In the genomic region with DNA sequence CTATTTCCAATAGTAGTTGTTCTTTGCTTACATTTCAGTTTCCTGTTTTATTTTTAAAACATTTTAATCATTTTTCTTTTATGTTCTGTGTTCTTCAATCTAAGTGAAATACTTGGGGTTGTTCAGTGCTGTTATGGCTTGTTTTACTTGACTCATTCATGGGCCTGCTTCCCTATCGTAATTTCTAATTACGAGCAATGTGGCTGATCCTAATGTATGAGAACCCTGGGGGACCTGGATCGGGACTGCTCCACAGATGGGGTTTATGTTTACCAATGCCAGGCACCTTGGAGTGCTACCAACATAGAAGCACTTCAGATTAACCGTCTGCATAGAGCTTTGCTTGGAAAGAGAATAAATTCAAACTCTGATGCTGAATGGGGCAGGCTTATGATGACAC, we compare ENCODE assay signal across 24 cellular contexts. TPM values are rescaled to one million over a fixed set of nuclear protein-coding genes. Genes with fewer than 3 reads are reported as not detected.
DNase-seq lines count a peak whose midpoint lies in the region; ATAC-seq and TF ChIP-seq lines count a peak whose summit lies in the region.
"Had no signal": no experiment of that assay in that cellular context is flagged by ENCODE, and none has a peak within 500 bp of the region (broad histone marks: within the 10 kb centered on the region; RNA-seq: fewer than 3 reads in every experiment).

No MANE protein-coding gene starts in this region.

- ATAC-seq in Right ventricle myocardium inferior: peak; percentile 37
- ATAC-seq: sciatic nerve, T-cell had no signal

- peaks cover 78% of the 10 kb centered on the region for H3K36me3 Mint-ChIP-seq in brain

- peaks cover 3% of the 10 kb centered on the region for H3K9me3 ChIP-seq in left ventricle myocardium inferior (replicated peaks)
- H3K9me3 ChIP-seq in neutrophil: no peaks in the 10 kb centered on the region
- H3K9me3 ChIP-seq in tibial artery: no peaks in the 10 kb centered on the region
- H3K9me3 ChIP-seq: breast epithelium, ovary, thoracic aorta had no signal

- intact Hi-C loops in Right ventricle myocardium inferior (cut with DNase I): no loop called here
- intact Hi-C loops in left ventricle myocardium inferior (cut with micrococcal nuclease): no loop called here
- intact Hi-C loops in tibial artery (cut with DNase I; ENCODE audit: low total_unique reads): no loop called here

- H3K4me3 Mint-ChIP-seq in brain: peak overlapping the region in 2 of 5 experiments; percentile 9 to 72
- H3K4me3 Mint-ChIP-seq: activated CD4-positive, alpha-beta T cell treated with anti-CD3 and anti-CD28 coated beads for 36 hours; activated naive CD8-positive, alpha-beta T cell treated with anti-CD3 and anti-CD28 coated beads, Interleukin-2, amount 10 ng/mL, durations not matched to agents 7 days and 5 days; memory B cell; naive B cell; T-cell had no signal

- no peak for TF ChIP-seq CTCF in left ventricle myocardium inferior (IDR thresholded peaks at IDR 0.05; ENCODE audit: borderline replicate concordance)
- TF ChIP-seq CTCF in brain (conservative IDR thresholded peaks at IDR 0.05): no peak
- no peak for TF ChIP-seq CTCF in neutrophil (IDR thresholded peaks at IDR 0.05)
- TF ChIP-seq CTCF in tibial artery (IDR thresholded peaks at IDR 0.05): no peak

- H3K4me1 ChIP-seq in left ventricle myocardium inferior (peaks cover 21% of the 10 kb centered on the region), neutrophil (ENCODE audit: control insufficient read depth in 1 of 2, insufficient read depth in 1 of 2, low read depth in 1 of 2, low read length in 1 of 2) (peaks cover 81 to 85% of the 10 kb centered on the region in 2 experiments), tibial artery (no peaks in the 10 kb centered on the region)

- H3K9me3 Mint-ChIP-seq in brain: peaks cover 7 to 23% (median 10%) of the 10 kb centered on the region in 5 experiments

- peaks cover 27% of the 10 kb centered on the region for H3K4me1 Mint-ChIP-seq in brain
- H3K4me1 Mint-ChIP-seq: memory B cell had no signal

- H3K27me3 Mint-ChIP-seq in brain: no peaks in the 10 kb centered on the region
- H3K27me3 Mint-ChIP-seq: activated CD4-positive, alpha-beta T cell treated with anti-CD3 and anti-CD28 coated beads for 36 hours; activated naive CD8-positive, alpha-beta T cell treated with anti-CD3 and anti-CD28 coated beads, Interleukin-2, amount 10 ng/mL, durations not matched to agents 7 days and 5 days; memory B cell; naive B cell; T-cell had no signal

- H3K27me3 ChIP-seq in left ventricle myocardium inferior (ENCODE audit: low read depth): no peaks in the 10 kb centered on the region
- H3K27me3 ChIP-seq in neutrophil: no peaks in the 10 kb centered on the region
- no peaks in the 10 kb centered on the region for H3K27me3 ChIP-seq in tibial artery
- H3K27me3 ChIP-seq: breast epithelium, ovary had no signal

- peak overlapping the region in 4 of 5 experiments; percentile 41 to 94 (median 74) for H3K27ac Mint-ChIP-seq in brain
- H3K27ac Mint-ChIP-seq: activated naive CD8-positive, alpha-beta T cell treated with anti-CD3 and anti-CD28 coated beads, Interleukin-2, amount 10 ng/mL, durations not matched to agents 7 days and 5 days; memory B cell; T-cell had no signal

- H3K36me3 ChIP-seq in left ventricle myocardium inferior: peaks cover 3% of the 10 kb centered on the region
- peaks cover 18% of the 10 kb centered on the region for H3K36me3 ChIP-seq in neutrophil
- peaks cover 3 to 19% (median 19%) of the 10 kb centered on the region in 3 donors for H3K36me3 ChIP-seq in tibial artery
- H3K36me3 ChIP-seq: breast epithelium, ovary, thoracic aorta had no signal

- DNase-seq in Right ventricle myocardium inferior (ENCODE audit: missing footprints): no peak
- DNase-seq in left ventricle myocardium inferior: no peak
- peak; percentile 72 for DNase-seq in NCI-H1694 (lab: John Stamatoyannopoulos, UW)
- DNase-seq in tibial artery: no peak
- DNase-seq in activated effector memory CD4-positive, alpha-beta T cell treated with Interleukin-2 at 50 U/mL for 16 hours: no peak
- no peak for DNase-seq in iPS-NIHi7 (ENCODE audit: extremely low spot score)
- DNase-seq: activated CD4-positive, alpha-beta T cell treated with anti-CD3 and anti-CD28 coated beads for 36 hours; activated naive CD8-positive, alpha-beta T cell treated with anti-CD3 and anti-CD28 coated beads, Interleukin-2, amount 10 ng/mL, durations not matched to agents 7 days and 5 days; DMS53; foreskin melanocyte; kidney glomerular epithelial cell; naive B cell; NCI-H1105 treated with DMSO at 0.1 percent for 48 hours; NCI-H2107; NCI-H774; ovary; SHP77 treated with DMSO at 0.1 percent for 48 hours; T-cell had no signal

- H3K27ac ChIP-seq in left ventricle myocardium inferior (replicated peaks): no peak overlapping the region
- peak overlapping the region; percentile 93 for H3K27ac ChIP-seq in neutrophil
- no peak overlapping the region for H3K27ac ChIP-seq in tibial artery
- H3K27ac ChIP-seq: ovary, thoracic aorta had no signal

- H3K4me3 ChIP-seq in left ventricle myocardium inferior (no peak overlapping the region), neutrophil (ENCODE audit: low read depth in 1 of 2, low read length in 1 of 2) (peak overlapping the region in 1 of 2 experiments; percentile 64), tibial artery (no peak overlapping the region)
- H3K4me3 ChIP-seq: breast epithelium, ovary, thoracic aorta had no signal

RNA-seq across cellular contexts. Expression of a gene that starts 29.8 kb away (rescaled TPM):
- total RNA-seq in Right ventricle myocardium inferior: 19.4 TPM
- 20.0 TPM for total RNA-seq in left ventricle myocardium inferior
- polyA plus RNA-seq in brain (ENCODE audit: insufficient read depth, low read depth, low replicate concordance): 14.8 TPM

RNA-seq across cellular contexts. Expression of a gene that starts 29.8 kb away (rescaled TPM):
- total RNA-seq in Right ventricle myocardium inferior: 31.1 TPM
- 33.4 TPM for total RNA-seq in left ventricle myocardium inferior
- polyA plus RNA-seq in brain (ENCODE audit: insufficient read depth, low read depth, low replicate concordance): 41.0 TPM
